Comparison of ENCODE assay signal across 1 cellular context in genomic region chr18:21900594-21901352, GRCh38.
TF ChIP-seq lines count a peak whose summit lies in the region.

No MANE protein-coding gene starts in this region.

TF ChIP-seq in K562, 482 proteins besides CTCF, POLR2A, EP300 and RAD21 (continued from another document):
- TF ChIP-seq E4F1 (CRISPR knock-in tag; IDR thresholded peaks at IDR 0.05; ENCODE audit: borderline replicate concordance) (no peak), ATF4 (CRISPR knock-in tag; IDR thresholded peaks at IDR 0.05) (no peak), CC2D1A (IDR thresholded peaks at IDR 0.05) (0 out of 2 replicates have a peak, but pooled peaks have one; percentile 25), CLOCK (CRISPR knock-in tag; IDR thresholded peaks at IDR 0.05; ENCODE audit: borderline replicate concordance) (no peak), SMAD4 (CRISPR knock-in tag; conservative IDR thresholded peaks at IDR 0.05) (no peak), ERF (CRISPR knock-in tag; IDR thresholded peaks at IDR 0.05) (no peak), SPI1 (IDR thresholded peaks at IDR 0.05; ENCODE audit: borderline replicate concordance, low read depth, low read length) (peak; percentile 76; the same call in 1 of the 2 replicates), OTX1 (CRISPR knock-in tag; IDR thresholded peaks at IDR 0.05) (no peak)
